Comparison of ENCODE assay signal across 10 cellular contexts in genomic region chr10:88152720-88153119, GRCh38.
DNase-seq lines count a peak whose midpoint lies in the region; ATAC-seq and TF ChIP-seq lines count a peak whose summit lies in the region.
"Had no signal": no experiment of that assay in that cellular context is flagged by ENCODE, and none has a peak within 500 bp of the region (broad histone marks: within the 10 kb centered on the region; RNA-seq: fewer than 3 reads in every experiment).

No MANE protein-coding gene starts in this region.

- intact Hi-C loops in CD4-positive, alpha-beta memory T cell (cut with micrococcal nuclease) = no loop called here

- H3K4me1 ChIP-seq in CD4-positive, alpha-beta memory T cell (ENCODE audit: insufficient read depth, low read length) = peaks cover 10% of the 10 kb centered on the region
- no peaks in the 10 kb centered on the region; the same call in 1 of the 2 replicates for H3K4me1 ChIP-seq in HAP-1

- no peak overlapping the region for H3K27ac ChIP-seq in CD4-positive, alpha-beta memory T cell (ENCODE audit: low read depth, low read length)
- H3K27ac ChIP-seq: pancreas had no signal

- DNase-seq in CD4-positive, alpha-beta memory T cell = peak in 3 of 5 donors; percentile 12 to 52 (median 16)
- peak; percentile 92 for DNase-seq in LHCN-M2 (ENCODE audit: low read depth)
- peak; percentile 55 for DNase-seq in activated naive CD4-positive, alpha-beta T cell treated with Interleukin-2 at 50 U/mL for 16 hours
- DNase-seq in memory B cell (ENCODE audit: low spot score in 2 of 2) = no peak
- no peak for DNase-seq in HEK293T (ENCODE audit: extremely low spot score)
- no peak for DNase-seq in HAP-1 (ENCODE audit: low spot score in 2 of 2)
- DNase-seq: pancreas had no signal

- POLR2A ChIA-PET in CD4-positive, alpha-beta memory T cell (lab: Charles Lee; ENCODE audit: partially characterized antibody) = interaction anchor here (0.6 kb wide), 1 partner anchor 48 kb away, joined by 5 read pairs; no protein-coding TSS in a partner anchor
- POLR2A ChIA-PET in HEK293T (lab: Yijun Ruan, JAX) = no interaction called here

- H3K4me3 Mint-ChIP-seq in CD4-positive, alpha-beta memory T cell = peak overlapping the region in 1 of 8 donors; percentile 7
- no peak overlapping the region for H3K4me3 Mint-ChIP-seq in memory B cell
- H3K4me3 Mint-ChIP-seq: IgD-negative memory B cell had no signal

- peak overlapping the region in 5 of 7 donors; percentile 2 to 74 (median 61) for H3K27ac Mint-ChIP-seq in CD4-positive, alpha-beta memory T cell
- H3K27ac Mint-ChIP-seq in memory B cell = no peak overlapping the region

- no peak overlapping the region for H3K4me3 ChIP-seq in CD4-positive, alpha-beta memory T cell (ENCODE audit: low read length in 2 of 2)
- H3K4me3 ChIP-seq in HAP-1 = no peak overlapping the region
- H3K4me3 ChIP-seq: pancreas had no signal

- ATAC-seq in GM21381 (IDR thresholded peaks at IDR 0.05; ENCODE audit: unreplicated experiment) = peak; percentile 86
- ATAC-seq in memory B cell (ENCODE audit: low read depth) = peak; percentile 45
- no peak for ATAC-seq in GM19328 (IDR thresholded peaks at IDR 0.05; ENCODE audit: unreplicated experiment)

- CTCF ChIA-PET in CD4-positive, alpha-beta memory T cell (lab: Charles Lee; ENCODE audit: partially characterized antibody) = no interaction called here
- CTCF ChIA-PET in HEK293T (lab: Yijun Ruan, JAX) = no interaction called here

- in situ Hi-C loops in HAP-1 (cut with MboI; ENCODE audit: low sequenced_read_pairs) = no loop called here

- no peaks in the 10 kb centered on the region for H3K36me3 Mint-ChIP-seq in CD4-positive, alpha-beta memory T cell
- no peaks in the 10 kb centered on the region for H3K36me3 Mint-ChIP-seq in memory B cell

- H3K27me3 Mint-ChIP-seq in CD4-positive, alpha-beta memory T cell = no peaks in the 10 kb centered on the region
- H3K27me3 Mint-ChIP-seq in memory B cell = no peaks in the 10 kb centered on the region
- H3K27me3 Mint-ChIP-seq: IgD-negative memory B cell had no signal

- H3K27me3 ChIP-seq in CD4-positive, alpha-beta memory T cell (ENCODE audit: insufficient read depth, low read length) = no peaks in the 10 kb centered on the region
- no peaks in the 10 kb centered on the region for H3K27me3 ChIP-seq in HAP-1 (ENCODE audit: low read depth)
- H3K27me3 ChIP-seq: pancreas had no signal

- H3K9me3 ChIP-seq in CD4-positive, alpha-beta memory T cell (ENCODE audit: control insufficient read depth in 1 of 2, low read length in 2 of 2) = no peaks in the 10 kb centered on the region
- no peaks in the 10 kb centered on the region for H3K9me3 ChIP-seq in HAP-1
- H3K9me3 ChIP-seq: pancreas had no signal

- no peaks in the 10 kb centered on the region for H3K36me3 ChIP-seq in CD4-positive, alpha-beta memory T cell (ENCODE audit: insufficient read depth, low read length)
- no peaks in the 10 kb centered on the region for H3K36me3 ChIP-seq in HAP-1 (replicated peaks)
- H3K36me3 ChIP-seq: pancreas had no signal

- H3K9me3 Mint-ChIP-seq in CD4-positive, alpha-beta memory T cell = peaks cover 0 to 2% (median 0%) of the 10 kb centered on the region in 8 donors
- no peaks in the 10 kb centered on the region for H3K9me3 Mint-ChIP-seq in memory B cell

- peaks cover 10 to 18% (median 12%) of the 10 kb centered on the region in 4 donors for H3K4me1 Mint-ChIP-seq in CD4-positive, alpha-beta memory T cell
- H3K4me1 Mint-ChIP-seq in memory B cell = peaks cover 13% of the 10 kb centered on the region

TF ChIP-seq in HEK293T, 16 proteins besides CTCF, POLR2A, EP300 and RAD21:
- TF ChIP-seq SP1 (IDR thresholded peaks at IDR 0.05) (no peak), FOXK2 (IDR thresholded peaks at IDR 0.05) (no peak), PKNOX1 (IDR thresholded peaks at IDR 0.05) (no peak), BHLHE40 (IDR thresholded peaks at IDR 0.05; ENCODE audit: borderline replicate concordance) (no peak), FOXM1 (IDR thresholded peaks at IDR 0.05; ENCODE audit: borderline replicate concordance) (no peak), SUZ12 (IDR thresholded peaks at IDR 0.05) (no peak), ZNF384 (IDR thresholded peaks at IDR 0.05) (no peak), CTBP1 (IDR thresholded peaks at IDR 0.05; ENCODE audit: borderline replicate concordance) (no peak), L3MBTL2 (conservative IDR thresholded peaks at IDR 0.05) (no peak), ELF4 (IDR thresholded peaks at IDR 0.05) (no peak), FOXA1 (IDR thresholded peaks at IDR 0.05) (no peak), NFRKB (IDR thresholded peaks at IDR 0.05) (no peak), ARNT (IDR thresholded peaks at IDR 0.05) (no peak), HDGF (IDR thresholded peaks at IDR 0.05; ENCODE audit: borderline replicate concordance) (no peak), LEF1 (IDR thresholded peaks at IDR 0.05; ENCODE audit: borderline replicate concordance) (no peak), TARDBP (IDR thresholded peaks at IDR 0.05) (no peak)

Comparison
In these comparisons a context has a peak if more than half of its experiments do, and no peak if none do; other contexts are left out.
1. DNase-seq: peak in CD4-positive, alpha-beta memory T cell (3 of 5), LHCN-M2 (single experiment) and activated naive CD4-positive, alpha-beta T cell treated with Interleukin-2 at 50 U/mL for 16 hours (single experiment); none in memory B cell (0 of 2), HEK293T (single experiment) and HAP-1 (0 of 2).